Comparison of ENCODE assay signal across 21 cellular contexts in the genomic region with DNA sequence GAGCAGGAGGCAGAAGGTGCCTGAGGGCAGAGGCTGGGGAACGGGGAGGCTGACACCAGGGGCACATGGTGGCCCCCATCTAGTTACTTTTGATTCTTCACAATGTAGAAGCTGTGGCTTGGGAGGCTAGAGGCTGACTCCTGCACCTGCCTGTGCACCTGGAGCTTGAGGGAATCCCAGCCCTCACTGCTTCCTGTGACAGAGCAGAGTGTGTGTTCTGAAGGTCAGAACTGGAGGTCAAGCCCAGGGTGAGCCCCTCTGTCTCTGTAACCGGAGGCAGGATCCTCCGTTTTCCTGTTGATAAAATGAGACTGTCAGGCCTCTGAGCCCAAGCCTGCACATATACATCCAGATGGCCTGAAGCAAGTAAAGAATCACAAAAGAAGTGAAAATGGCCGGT.
A peak's percentile ranks its signal among the peaks of the same experiment; 100 is the strongest.
DNase-seq lines count a peak whose midpoint lies in the region; ATAC-seq and TF ChIP-seq lines count a peak whose summit lies in the region.
"Had no signal": no experiment of that assay in that cellular context is flagged by ENCODE, and none has a peak within 500 bp of the region (broad histone marks: within the 10 kb centered on the region; RNA-seq: fewer than 3 reads in every experiment).

No MANE protein-coding gene starts in this region.

- no peak overlapping the region for H4K8ac ChIP-seq in mesendoderm (ENCODE audit: low read depth, low read length)

- H3K9me2 ChIP-seq in MM.1S (replicated peaks; ENCODE audit: insufficient read depth, low read length) = no peaks in the 10 kb centered on the region

- H3F3A ChIP-seq in MM.1S (ENCODE audit: insufficient read depth, low read length) = no peaks in the 10 kb centered on the region

- no peaks in the 10 kb centered on the region for H4K20me1 ChIP-seq in MM.1S (ENCODE audit: insufficient read depth, low read length)

- H3K27me3 ChIP-seq in HUES6 (ENCODE audit: control insufficient read depth, insufficient read depth, low read length) (no peaks in the 10 kb centered on the region), MM.1S (replicated peaks; ENCODE audit: insufficient read depth, low read length) (no peaks in the 10 kb centered on the region), mesendoderm (ENCODE audit: insufficient read depth, low read length, poor library complexity) (no peaks in the 10 kb centered on the region)
- H3K27me3 ChIP-seq: BE2C had no signal

- H3K4ac ChIP-seq in mesendoderm (ENCODE audit: low read depth, low read length) = no peak overlapping the region

- H3K36me3 Mint-ChIP-seq in activated T-cell treated with anti-CD3 and anti-CD28 coated beads, Interleukin-2, amount 50 U/mL, for 72 hours (ENCODE audit: insufficient read depth in 2 of 2) = peaks cover 0 to 9% of the 10 kb centered on the region in 2 donors

- no peak overlapping the region for H3K23ac ChIP-seq in mesendoderm (ENCODE audit: low read length)

- H3K56ac ChIP-seq in mesendoderm (ENCODE audit: low read length) = peak overlapping the region; percentile 35

- H3K27ac ChIP-seq in HUES6 (ENCODE audit: low read depth, low read length) = peak overlapping the region; percentile 51; the same call in 1 of the 2 replicates
- no peak overlapping the region for H3K27ac ChIP-seq in MM.1S (ENCODE audit: low read length)
- H3K27ac ChIP-seq in mesendoderm (ENCODE audit: low read depth, low read length) = peak overlapping the region; percentile 46
- H3K27ac ChIP-seq: GM23248 had no signal

- no peaks in the 10 kb centered on the region for H3K9me3 Mint-ChIP-seq in activated T-cell treated with anti-CD3 and anti-CD28 coated beads, Interleukin-2, amount 50 U/mL, for 72 hours

- no peaks in the 10 kb centered on the region for H3K4me1 Mint-ChIP-seq in activated T-cell treated with anti-CD3 and anti-CD28 coated beads, Interleukin-2, amount 50 U/mL, for 72 hours (ENCODE audit: low read depth)
- H3K4me1 Mint-ChIP-seq: CD4-positive, CD25-positive, alpha-beta regulatory T cell; CD8-positive, alpha-beta memory T cell had no signal

- H3K36me3 ChIP-seq in HUES6 (ENCODE audit: control insufficient read depth, insufficient read depth, low read length) (no peaks in the 10 kb centered on the region), MM.1S (replicated peaks; ENCODE audit: insufficient read depth, low read length) (no peaks in the 10 kb centered on the region), mesendoderm (ENCODE audit: control insufficient read depth, insufficient read depth, low read length) (no peaks in the 10 kb centered on the region)
- H3K36me3 ChIP-seq: BE2C had no signal

- no peak overlapping the region for H2AK5ac ChIP-seq in mesendoderm (ENCODE audit: low read length)

- H3K4me3 Mint-ChIP-seq in activated T-cell treated with anti-CD3 and anti-CD28 coated beads, Interleukin-2, amount 50 U/mL, for 72 hours = no peak overlapping the region
- H3K4me3 Mint-ChIP-seq: CD4-positive, CD25-positive, alpha-beta regulatory T cell; HFFc6 had no signal

- H4K5ac ChIP-seq in mesendoderm (ENCODE audit: low read length) = no peak overlapping the region

- no peak overlapping the region for H2BK15ac ChIP-seq in mesendoderm (replicated peaks; ENCODE audit: low read depth)

- no peak overlapping the region for H3K18ac ChIP-seq in mesendoderm (ENCODE audit: low read length)

- H3K79me2 ChIP-seq in MM.1S (ENCODE audit: low read length) (no peaks in the 10 kb centered on the region), mesendoderm (ENCODE audit: control insufficient read depth, insufficient read depth, low read length) (no peaks in the 10 kb centered on the region)

- H3K4me2 ChIP-seq in MM.1S (ENCODE audit: low read depth, low read length) (no peak overlapping the region), mesendoderm (ENCODE audit: low read length) (no peak overlapping the region)

- H3K79me1 ChIP-seq in mesendoderm (ENCODE audit: low read length) = no peaks in the 10 kb centered on the region

- peaks cover 11% of the 10 kb centered on the region; the same call in 1 of the 2 replicates for H3K4me1 ChIP-seq in HUES6 (ENCODE audit: control insufficient read depth, insufficient read depth, low read length)
- no peaks in the 10 kb centered on the region for H3K4me1 ChIP-seq in MM.1S (ENCODE audit: low read length)
- H3K4me1 ChIP-seq in mesendoderm (ENCODE audit: control insufficient read depth, low read depth, low read length) = peaks cover 5% of the 10 kb centered on the region
- H3K4me1 ChIP-seq: BE2C had no signal

- no peak overlapping the region for H2BK120ac ChIP-seq in mesendoderm (ENCODE audit: low read depth, low read length)

- H3K9ac ChIP-seq in HUES6 (ENCODE audit: low read length) = peak overlapping the region; percentile 75
- H3K9ac ChIP-seq in MM.1S (ENCODE audit: low read length) = no peak overlapping the region
- no peak overlapping the region for H3K9ac ChIP-seq in mesendoderm (ENCODE audit: low read length)
- H3K9ac ChIP-seq: GM23248 had no signal

- no peak overlapping the region for H2AFZ ChIP-seq in MM.1S (ENCODE audit: low read length)
- H2AFZ ChIP-seq: GM23248 had no signal

- H3K9me3 ChIP-seq in HUES6 (ENCODE audit: control insufficient read depth, insufficient read depth, low read depth, low read length) (no peaks in the 10 kb centered on the region), MM.1S (replicated peaks; ENCODE audit: insufficient read depth, low read length) (no peaks in the 10 kb centered on the region)
- H3K9me3 ChIP-seq: BE2C had no signal

- no peak for ATAC-seq in HG03095 (IDR thresholded peaks at IDR 0.05; ENCODE audit: unreplicated experiment)
- ATAC-seq in activated T-cell treated with anti-CD3 and anti-CD28 coated beads, Interleukin-2, amount 50 U/mL, for 72 hours (replicated peaks in 1 of 2) = no peak
- ATAC-seq: HCT116, K562 had no signal

- H3K27ac Mint-ChIP-seq in activated T-cell treated with anti-CD3 and anti-CD28 coated beads, Interleukin-2, amount 50 U/mL, for 72 hours = no peak overlapping the region
- H3K27ac Mint-ChIP-seq: CD8-positive, alpha-beta memory T cell; HFFc6 had no signal

- H2BK5ac ChIP-seq in mesendoderm (ENCODE audit: low read length) = no peak overlapping the region

- no peaks in the 10 kb centered on the region for H3K27me3 Mint-ChIP-seq in activated T-cell treated with anti-CD3 and anti-CD28 coated beads, Interleukin-2, amount 50 U/mL, for 72 hours (ENCODE audit: low read depth)
- H3K27me3 Mint-ChIP-seq: CD4-positive, CD25-positive, alpha-beta regulatory T cell; CD8-positive, alpha-beta memory T cell had no signal

- TF ChIP-seq CTCF in MM.1S (IDR thresholded peaks at IDR 0.05; ENCODE audit: low read length) = no peak

- DNase-seq in MM.1S = peak; percentile 33
- peak; percentile 68 for DNase-seq in mesendoderm
- DNase-seq in activated T-cell treated with anti-CD3 and anti-CD28 coated beads, Interleukin-2, amount 50 U/mL, for 72 hours = no peak
- no peak for DNase-seq in NCI-H748 treated with DMSO at 0.1 percent for 48 hours (lab: John Stamatoyannopoulos, UW)
- DNase-seq: ACHN; BE2C; C1 segment of cervical spinal cord; CD4-positive, CD25-positive, alpha-beta regulatory T cell; CD8-positive, alpha-beta memory T cell; COR-L47; DMS 273 treated with DMSO at 0.1 percent for 48 hours; DMS53; DND-41; EL; GM23248; HFFc6; IMR-90 had no signal

- no CpG with 5 or more reads among the region's 4 CpGs for WGBS in mesendoderm (ENCODE audit: extremely low coverage, insufficient coverage, low lambda C conversion rate)

- no peak overlapping the region for H3K4me3 ChIP-seq in HUES6 (ENCODE audit: low read depth, low read length)
- H3K4me3 ChIP-seq in MM.1S (ENCODE audit: low read length) = no peak overlapping the region
- H3K4me3 ChIP-seq in mesendoderm (ENCODE audit: low read length) = no peak overlapping the region
- H3K4me3 ChIP-seq: GM23248, K562 had no signal

Comparison
In these comparisons a context has a peak if more than half of its experiments do, and no peak if none do; other contexts are left out.
1. DNase-seq: peak in MM.1S (single experiment) and mesendoderm (single experiment); none in activated T-cell treated with anti-CD3 and anti-CD28 coated beads, Interleukin-2, amount 50 U/mL, for 72 hours (0 of 2) and NCI-H748 treated with DMSO at 0.1 percent for 48 hours (single experiment).